Comparison of ENCODE assay signal across 2 cellular contexts in genomic region chr18:70331456-70332097, GRCh38.
TF ChIP-seq lines count a peak whose summit lies in the region.

No MANE protein-coding gene starts in this region.

TF ChIP-seq in A549, 52 proteins besides CTCF, POLR2A, EP300 and RAD21 (continued from another document):
- TF ChIP-seq REST (IDR thresholded peaks at IDR 0.05) (no peak), PBX3 (IDR thresholded peaks at IDR 0.05) (no peak), SMC3 (IDR thresholded peaks at IDR 0.05) (no peak), HDAC2 (IDR thresholded peaks at IDR 0.05) (no peak)

TF ChIP-seq in IMR-90, 13 proteins besides CTCF, POLR2A, EP300 and RAD21 (continued from another document):
- TF ChIP-seq CHD1 (IDR thresholded peaks at IDR 0.05; ENCODE audit: low read depth, low read length) (no peak), USF2 (IDR thresholded peaks at IDR 0.05; ENCODE audit: low read depth, low read length) (no peak), RFX5 (IDR thresholded peaks at IDR 0.05; ENCODE audit: low read depth, low read length) (no peak), ELK1 (IDR thresholded peaks at IDR 0.05; ENCODE audit: borderline replicate concordance, low read depth, low read length) (no peak), CEBPB (IDR thresholded peaks at IDR 0.05; ENCODE audit: low read depth, low read length) (no peak), MXI1 (IDR thresholded peaks at IDR 0.05; ENCODE audit: borderline replicate concordance, low read depth, low read length) (no peak), BHLHE40 (IDR thresholded peaks at IDR 0.05; ENCODE audit: low read depth, low read length) (no peak), MAZ (IDR thresholded peaks at IDR 0.05; ENCODE audit: borderline replicate concordance, low read depth, low read length) (no peak)
